8 cellular contexts compared by ENCODE assay signal in genomic region chr17:43983515-43984411, GRCh38. TPM values are rescaled to one million over a fixed set of nuclear protein-coding genes. Genes with fewer than 3 reads are reported as not detected.
DNase-seq lines count a peak whose midpoint lies in the region; ATAC-seq, FAIRE-seq and TF ChIP-seq lines count a peak whose summit lies in the region.

No MANE protein-coding gene starts in this region.

- H2BK120ac ChIP-seq in mesendoderm (ENCODE audit: low read depth, low read length): no peak overlapping the region

- no peak overlapping the region for H3K18ac ChIP-seq in mesendoderm (ENCODE audit: low read length)

- intact Hi-C loops in aorta (cut with DNase I): no loop called here

- H4K5ac ChIP-seq in mesendoderm (ENCODE audit: low read length): no peak overlapping the region

- H3K36me3 ChIP-seq in HEK293 (ENCODE audit: control insufficient read depth in 2 of 2, insufficient read depth in 1 of 2, low read length in 2 of 2) (no peaks in the 10 kb centered on the region), mesendoderm (ENCODE audit: control insufficient read depth, insufficient read depth, low read length) (no peaks in the 10 kb centered on the region), aorta (ENCODE audit: control insufficient read depth in 1 of 2, insufficient read depth in 2 of 2, low read length in 1 of 2) (no peaks in the 10 kb centered on the region), MM.1S (replicated peaks; ENCODE audit: insufficient read depth, low read length) (no peaks in the 10 kb centered on the region)

- TF ChIP-seq EP300 in A549 (IDR thresholded peaks at IDR 0.05): no peak

- no peak for TF ChIP-seq RAD21 in A549 (conservative IDR thresholded peaks at IDR 0.05 in 1 of 2, IDR thresholded peaks at IDR 0.05 in 1 of 2)

- no peak overlapping the region for H4K8ac ChIP-seq in mesendoderm (ENCODE audit: low read depth, low read length)

- H3K9ac ChIP-seq in mesendoderm (ENCODE audit: low read length) (peak overlapping the region; percentile 20), MM.1S (ENCODE audit: low read length) (no peak overlapping the region)

- no peaks in the 10 kb centered on the region for H3K9me2 ChIP-seq in MM.1S (replicated peaks; ENCODE audit: insufficient read depth, low read length)

- peak overlapping the region; percentile 4 for H3K56ac ChIP-seq in mesendoderm (ENCODE audit: low read length)

- no peaks in the 10 kb centered on the region for H3K79me1 ChIP-seq in mesendoderm (ENCODE audit: low read length)

- no peak overlapping the region for H3K23ac ChIP-seq in mesendoderm (ENCODE audit: low read length)

- H2AK5ac ChIP-seq in mesendoderm (ENCODE audit: low read length): no peak overlapping the region

- H3K4me3 ChIP-seq in A549 (peak overlapping the region; percentile 59), HEK293 (ENCODE audit: low read depth, low read length) (peak overlapping the region; percentile 31), cardiac fibroblast (replicated peaks in 1 of 2; ENCODE audit: low read depth in 2 of 2, low read length in 2 of 2) (peak overlapping the region; percentile 37 to 50), mesendoderm (ENCODE audit: low read length) (no peak overlapping the region), aorta (ENCODE audit: low read length in 2 of 2) (peak overlapping the region in 1 of 2 donors; percentile 30), MM.1S (ENCODE audit: low read length) (no peak overlapping the region)

- H2AFZ ChIP-seq in MM.1S (ENCODE audit: low read length): no peak overlapping the region

- CTCF ChIA-PET in A549 (lab: Yijun Ruan, JAX): interaction anchor here (0.5 to 8.7 kb wide), 31 partner anchors 8 to 192 kb away, joined by 3 to 107 read pairs (median 4); partner anchors contain the start of genes MPP2, NAGS and PPY
- CTCF ChIA-PET in HEK293 (lab: Yijun Ruan, JAX): interaction anchor here (0.6 to 4.2 kb wide), 14 partner anchors 10 to 1915 kb away, joined by 3 to 27 read pairs (median 4); no protein-coding TSS in a partner anchor

- peak; percentile 53 for TF ChIP-seq CTCF in A549 (IDR thresholded peaks at IDR 0.05)
- peak; percentile 65 for TF ChIP-seq CTCF in HEK293 (tag by site-specific recombination; IDR thresholded peaks at IDR 0.05)
- TF ChIP-seq CTCF in cardiac fibroblast (IDR thresholded peaks at IDR 0.05; ENCODE audit: low read depth, low read length): peak; percentile 27
- no peak for TF ChIP-seq CTCF in MM.1S (IDR thresholded peaks at IDR 0.05; ENCODE audit: low read length)

- H3K27me3 ChIP-seq in mesendoderm (ENCODE audit: insufficient read depth, low read length, poor library complexity): peaks cover 2% of the 10 kb centered on the region
- H3K27me3 ChIP-seq in aorta (ENCODE audit: control insufficient read depth in 1 of 2, insufficient read depth in 2 of 2, low read length in 1 of 2): no peaks in the 10 kb centered on the region
- H3K27me3 ChIP-seq in MM.1S (replicated peaks; ENCODE audit: insufficient read depth, low read length): no peaks in the 10 kb centered on the region; the same call in 1 of the 2 replicates

- H3K79me2 ChIP-seq in mesendoderm (ENCODE audit: control insufficient read depth, insufficient read depth, low read length) (no peaks in the 10 kb centered on the region), MM.1S (ENCODE audit: low read length) (no peaks in the 10 kb centered on the region)

- H3K9me3 ChIP-seq in A549 (no peaks in the 10 kb centered on the region), HEK293 (ENCODE audit: control insufficient read depth, insufficient read depth, low read depth, low read length) (no peaks in the 10 kb centered on the region), aorta (ENCODE audit: control insufficient read depth, low read length) (no peaks in the 10 kb centered on the region), MM.1S (replicated peaks; ENCODE audit: insufficient read depth, low read length) (no peaks in the 10 kb centered on the region)

- H2BK15ac ChIP-seq in mesendoderm (replicated peaks; ENCODE audit: low read depth): no peak overlapping the region

- no peak overlapping the region for H2BK5ac ChIP-seq in mesendoderm (ENCODE audit: low read length)

- ATAC-seq in A549 (peak; percentile 67 to 77), aorta (ENCODE audit: low FRiP score) (peak; percentile 56)

- 0 out of 3 replicates have a peak, but pooled peaks cover 8% of the 10 kb centered on the region for H3K4me1 ChIP-seq in A549
- no peaks in the 10 kb centered on the region; the same call in 1 of the 2 replicates for H3K4me1 ChIP-seq in HEK293 (ENCODE audit: control insufficient read depth, insufficient read depth, low read length)
- H3K4me1 ChIP-seq in mesendoderm (ENCODE audit: control insufficient read depth, low read depth, low read length): no peaks in the 10 kb centered on the region
- no peaks in the 10 kb centered on the region for H3K4me1 ChIP-seq in aorta (ENCODE audit: control insufficient read depth in 1 of 2, insufficient read depth in 2 of 2, low read length in 2 of 2)
- peaks cover 13% of the 10 kb centered on the region for H3K4me1 ChIP-seq in MM.1S (ENCODE audit: low read length)

- H3K27ac ChIP-seq in A549 (peak overlapping the region; percentile 58 to 81; a peak in 5 of 6 replicates), HEK293 (ENCODE audit: extremely low read depth, low read depth, low read length) (no peak overlapping the region; the same call in 1 of the 2 replicates), mesendoderm (ENCODE audit: low read depth, low read length) (no peak overlapping the region), aorta (ENCODE audit: low read depth in 1 of 2, low read length in 2 of 2) (no peak overlapping the region), MM.1S (ENCODE audit: low read length) (no peak overlapping the region)

- FAIRE-seq in A549 (lab: Jason Lieb, UNC) (no peak), RCC 7860 (lab: Jason Lieb, UNC) (no peak)

- no peaks in the 10 kb centered on the region for H4K20me1 ChIP-seq in MM.1S (ENCODE audit: insufficient read depth, low read length)

- H3K4me2 ChIP-seq in A549 (peak overlapping the region; percentile 99), mesendoderm (ENCODE audit: low read length) (peak overlapping the region; percentile 23), MM.1S (ENCODE audit: low read depth, low read length) (no peak overlapping the region)

- no peaks in the 10 kb centered on the region for H3F3A ChIP-seq in MM.1S (ENCODE audit: insufficient read depth, low read length)

- 24% methylated on average over 37 of the region's 78 CpGs for WGBS in A549 (ENCODE audit: missing lambda C conversion rate)
- no CpG with 5 or more reads among the region's 78 CpGs for WGBS in mesendoderm (ENCODE audit: extremely low coverage, insufficient coverage, low lambda C conversion rate)
- 2 to 3% methylated on average over 68 to 78 of the region's 78 CpGs for WGBS in aorta, 2 donors

- DNase-seq in A549 (ENCODE audit: low read depth in 1 of 2, low spot score in 1 of 2) (peak in 1 of 2 experiments; percentile 34), cardiac fibroblast (ENCODE audit: low read depth in 2 of 2) (no peak), mesendoderm (peak; percentile 48), aorta (peak in 1 of 2 donors; percentile 78), MM.1S (no peak), RCC 7860 (ENCODE audit: low spot score) (no peak), amniotic stem cell (lab: John Stamatoyannopoulos, UW) (no peak)

- POLR2A ChIA-PET in A549 (lab: Yijun Ruan, JAX): no interaction called here
- POLR2A ChIA-PET in HEK293 (lab: Yijun Ruan, JAX): interaction anchor here (1.0 kb wide), 1 partner anchor 25 kb away, joined by 3 read pairs; no protein-coding TSS in a partner anchor

- no peak overlapping the region for H3K4ac ChIP-seq in mesendoderm (ENCODE audit: low read depth, low read length)

- TF ChIP-seq POLR2A in A549 (IDR thresholded peaks at IDR 0.05; ENCODE audit: low read length): no peak

TF ChIP-seq in HEK293, 187 proteins besides CTCF, POLR2A, EP300 and RAD21 (continues in another document):
- TF ChIP-seq ZFP37 (tag by site-specific recombination; IDR thresholded peaks at IDR 0.05): 0 out of 2 replicates have a peak, but pooled peaks have one; percentile 38
- no peak for TF ChIP-seq BCL11B (tag by site-specific recombination; IDR thresholded peaks at IDR 0.05; ENCODE audit: low read depth)

RNA-seq across cellular contexts. Expression of gene NAGS, which starts 20.7 kb away (rescaled TPM):
- polyA plus RNA-seq in A549 (2011; rRNA removed) (0.61 and 0.66 TPM in 2 replicates), A549 (2017; fragmentation: RNase III; extraction: RNeasy Plus Mini Kit Qiagen cat#74134 plus additional on column Dnase treatment) (0.76 to 0.88 TPM (median 0.77 TPM) in 3 replicates), aorta (1 to 10 TPM in 1 of 2 donors, under 1 TPM in 1; 0.33 to 6.0 TPM)
- polyA plus RNA-seq in A549 (2012; cell fraction: cytosol; rRNA removed): 0.49 and 0.75 TPM in 2 replicates
- polyA plus RNA-seq in A549 (2012; cell fraction: nucleus; rRNA removed): 0.40 and 0.59 TPM in 2 replicates
- 0.68 and 0.91 TPM in 2 replicates for polyA minus RNA-seq in A549 (2011; rRNA and poly(A)+ RNA removed)
- 0.98 TPM for polyA plus RNA-seq in mesendoderm (2013, experiment 1 of 2)
- polyA plus RNA-seq in mesendoderm (2013, experiment 2 of 2): 0.92 TPM
- total RNA-seq in aorta: 1 to 10 TPM in 1 of 2 donors, under 1 TPM in 1; 0.94 to 1.3 TPM

RNA-seq across cellular contexts. Expression of gene PYY, which starts 30.0 kb away (rescaled TPM):
- polyA plus RNA-seq in A549 (2011; rRNA removed): not detected in 2 replicates
- polyA plus RNA-seq in A549 (2012; cell fraction: cytosol; rRNA removed): not detected in 2 replicates
- 0.07 TPM in 1 of 2 replicates, not detected in the other for polyA plus RNA-seq in A549 (2012; cell fraction: nucleus; rRNA removed)
- polyA plus RNA-seq in A549 (2017; fragmentation: RNase III; extraction: RNeasy Plus Mini Kit Qiagen cat#74134 plus additional on column Dnase treatment): not detected in 3 replicates
- polyA minus RNA-seq in A549 (2011; rRNA and poly(A)+ RNA removed): not detected in 2 replicates
- polyA plus RNA-seq in mesendoderm (2013, experiment 1 of 2): 0.69 TPM
- 0.67 TPM for polyA plus RNA-seq in mesendoderm (2013, experiment 2 of 2)
- total RNA-seq in aorta: not detected
- polyA plus RNA-seq in aorta: 1 to 10 TPM in 1 of 2 donors, under 1 TPM in 1; 0.20 to 1.1 TPM

RNA-seq across cellular contexts. Expression of gene TMEM101, which starts 31.0 kb away (rescaled TPM):
- 38.2 and 40.3 TPM in 2 replicates for polyA plus RNA-seq in A549 (2011; rRNA removed)
- 53.9 and 59.4 TPM in 2 replicates for polyA plus RNA-seq in A549 (2012; cell fraction: cytosol; rRNA removed)
- 64.5 and 68.1 TPM in 2 replicates for polyA plus RNA-seq in A549 (2012; cell fraction: nucleus; rRNA removed)
- 29.6 to 33.5 TPM (median 32.2 TPM) in 3 replicates for polyA plus RNA-seq in A549 (2017; fragmentation: RNase III; extraction: RNeasy Plus Mini Kit Qiagen cat#74134 plus additional on column Dnase treatment)
- 37.8 and 44.1 TPM in 2 replicates for polyA minus RNA-seq in A549 (2011; rRNA and poly(A)+ RNA removed)
- polyA plus RNA-seq in mesendoderm (2013, experiment 1 of 2): 7.6 TPM
- 7.2 TPM for polyA plus RNA-seq in mesendoderm (2013, experiment 2 of 2)
- total RNA-seq in aorta: 10 to 100 TPM; 15.2 to 16.7 TPM
- polyA plus RNA-seq in aorta: 10 to 100 TPM; 21.5 to 25.0 TPM

RNA-seq across cellular contexts. Expression of gene PPY, which starts 41.5 kb away (rescaled TPM):
- polyA plus RNA-seq in A549 (2011; rRNA removed) (not detected in 2 replicates), A549 (2017; fragmentation: RNase III; extraction: RNeasy Plus Mini Kit Qiagen cat#74134 plus additional on column Dnase treatment) (not detected in 3 replicates), aorta (not detected)
- polyA plus RNA-seq in A549 (2012; cell fraction: cytosol; rRNA removed): 0.20 TPM in 1 of 2 replicates, not detected in the other
- polyA plus RNA-seq in A549 (2012; cell fraction: nucleus; rRNA removed): not detected in 2 replicates
- not detected in 2 replicates for polyA minus RNA-seq in A549 (2011; rRNA and poly(A)+ RNA removed)
- polyA plus RNA-seq in mesendoderm (2013, experiment 1 of 2): not detected
- polyA plus RNA-seq in mesendoderm (2013, experiment 2 of 2): not detected
- total RNA-seq in aorta: not detected

Comparison
In these comparisons a context has a peak if more than half of its experiments do, and no peak if none do; other contexts are left out.
1. H3K27ac ChIP-seq: peak in A549 (2 of 2); none in HEK293 (single experiment), mesendoderm (single experiment), aorta (0 of 2) and MM.1S (single experiment).
2. H3K4me3 ChIP-seq: peak in A549 (single experiment), HEK293 (single experiment) and cardiac fibroblast (2 of 2); none in mesendoderm (single experiment) and MM.1S (single experiment).
3. Of the 5 proteins assayed by ChIP-seq in both HEK293 and A549: peak only in HEK293: none; only in A549: none; in both: CTCF; in neither: 4.